1 cellular context compared by ENCODE assay signal in genomic region chr17:80006339-80006720, GRCh38.
TF ChIP-seq lines count a peak whose summit lies in the region.

No MANE protein-coding gene starts in this region.

TF ChIP-seq in GM23338, 12 proteins besides CTCF, POLR2A, EP300 and RAD21 (continued from another document):
- TF ChIP-seq CREB1 (CRISPR knock-in tag; IDR thresholded peaks at IDR 0.05; ENCODE audit: low read depth) (no peak), JUNB (IDR thresholded peaks at IDR 0.05; ENCODE audit: unreplicated experiment) (no peak), POLR2AphosphoS5 (IDR thresholded peaks at IDR 0.05; ENCODE audit: low read depth) (no peak), ZNF114 (CRISPR knock-in tag; IDR thresholded peaks at IDR 0.05) (no peak), STAT1 (IDR thresholded peaks at IDR 0.05; ENCODE audit: unreplicated experiment) (no peak), NANOG (IDR thresholded peaks at IDR 0.05; ENCODE audit: borderline replicate concordance) (no peak), EZH2 (IDR thresholded peaks at IDR 0.05; ENCODE audit: low read depth, unreplicated experiment) (no peak), EZH2phosphoT487 (IDR thresholded peaks at IDR 0.05; ENCODE audit: unreplicated experiment) (no peak), ETS1 (IDR thresholded peaks at IDR 0.05) (no peak), ZNF462 (CRISPR knock-in tag; IDR thresholded peaks at IDR 0.05) (no peak)
- TF ChIP-seq, protein P1, sequence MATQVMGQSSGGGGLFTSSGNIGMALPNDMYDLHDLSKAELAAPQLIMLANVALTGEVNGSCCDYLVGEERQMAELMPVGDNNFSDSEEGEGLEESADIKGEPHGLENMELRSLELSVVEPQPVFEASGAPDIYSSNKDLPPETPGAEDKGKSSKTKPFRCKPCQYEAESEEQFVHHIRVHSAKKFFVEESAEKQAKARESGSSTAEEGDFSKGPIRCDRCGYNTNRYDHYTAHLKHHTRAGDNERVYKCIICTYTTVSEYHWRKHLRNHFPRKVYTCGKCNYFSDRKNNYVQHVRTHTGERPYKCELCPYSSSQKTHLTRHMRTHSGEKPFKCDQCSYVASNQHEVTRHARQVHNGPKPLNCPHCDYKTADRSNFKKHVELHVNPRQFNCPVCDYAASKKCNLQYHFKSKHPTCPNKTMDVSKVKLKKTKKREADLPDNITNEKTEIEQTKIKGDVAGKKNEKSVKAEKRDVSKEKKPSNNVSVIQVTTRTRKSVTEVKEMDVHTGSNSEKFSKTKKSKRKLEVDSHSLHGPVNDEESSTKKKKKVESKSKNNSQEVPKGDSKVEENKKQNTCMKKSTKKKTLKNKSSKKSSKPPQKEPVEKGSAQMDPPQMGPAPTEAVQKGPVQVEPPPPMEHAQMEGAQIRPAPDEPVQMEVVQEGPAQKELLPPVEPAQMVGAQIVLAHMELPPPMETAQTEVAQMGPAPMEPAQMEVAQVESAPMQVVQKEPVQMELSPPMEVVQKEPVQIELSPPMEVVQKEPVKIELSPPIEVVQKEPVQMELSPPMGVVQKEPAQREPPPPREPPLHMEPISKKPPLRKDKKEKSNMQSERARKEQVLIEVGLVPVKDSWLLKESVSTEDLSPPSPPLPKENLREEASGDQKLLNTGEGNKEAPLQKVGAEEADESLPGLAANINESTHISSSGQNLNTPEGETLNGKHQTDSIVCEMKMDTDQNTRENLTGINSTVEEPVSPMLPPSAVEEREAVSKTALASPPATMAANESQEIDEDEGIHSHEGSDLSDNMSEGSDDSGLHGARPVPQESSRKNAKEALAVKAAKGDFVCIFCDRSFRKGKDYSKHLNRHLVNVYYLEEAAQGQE (IDR thresholded peaks at IDR 0.05; ENCODE audit: unreplicated experiment), result no peak
TF ChIP-seq in GM23338: peak in this region for 0.
